In the genomic region with DNA sequence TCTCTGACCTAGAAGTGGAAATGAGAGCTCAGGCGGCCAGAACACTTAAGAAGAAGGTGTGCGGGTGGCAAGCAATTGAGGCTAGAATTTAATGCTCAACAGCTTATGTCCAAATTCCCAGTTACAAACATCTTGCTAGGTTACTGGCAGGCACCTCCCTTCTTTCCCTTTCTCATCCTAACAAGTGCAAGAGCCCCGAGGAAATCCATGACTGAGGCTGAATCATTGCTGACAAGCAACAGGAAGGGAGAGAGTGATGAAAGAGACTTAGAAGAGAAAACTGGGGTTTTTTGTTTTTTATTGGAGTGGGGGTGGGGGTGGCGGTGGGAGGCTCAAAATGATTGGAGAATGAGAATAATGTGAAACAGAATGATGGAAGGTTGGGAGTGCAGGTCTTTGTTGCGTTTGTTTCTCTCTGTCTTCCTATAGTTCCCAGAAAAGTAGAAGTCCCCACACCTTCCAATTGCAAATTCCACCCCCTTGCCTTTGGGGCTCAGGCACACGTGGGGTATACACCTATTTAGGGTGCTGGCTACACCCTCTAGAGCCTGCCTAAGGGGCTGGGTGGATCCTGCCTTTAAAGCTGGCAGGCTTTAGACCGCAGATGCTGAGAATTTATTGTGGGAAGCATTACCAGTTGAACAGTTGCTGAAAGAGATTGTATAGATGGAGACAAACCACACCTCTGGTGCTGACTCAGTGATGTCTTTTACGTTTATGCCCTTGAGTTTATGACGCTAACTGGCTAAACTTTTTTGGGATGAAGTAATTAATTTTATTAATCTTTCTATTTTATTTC, we compare ENCODE assay signal across 10 cellular contexts.
DNase-seq lines count a peak whose midpoint lies in the region; ATAC-seq lines count a peak whose summit lies in the region.
"Had no signal": no experiment of that assay in that cellular context is flagged by ENCODE, and none has a peak within 500 bp of the region (broad histone marks: within the 10 kb centered on the region; RNA-seq: fewer than 3 reads in every experiment).

No MANE protein-coding gene starts in this region.

- H3K4me3 ChIP-seq in adipocyte (ENCODE audit: low read length) (no peak overlapping the region), iPS-20b (ENCODE audit: low read length) (peak overlapping the region; percentile 80)

- H3K36me3 ChIP-seq in adipocyte (ENCODE audit: control insufficient read depth, insufficient read depth, low read length, severe bottlenecking) (no peaks in the 10 kb centered on the region), iPS-20b (ENCODE audit: insufficient read depth, low read depth, low read length) (no peaks in the 10 kb centered on the region)
- H3K36me3 ChIP-seq: WERI-Rb-1 had no signal

- H3K9me3 ChIP-seq in adipocyte (ENCODE audit: control insufficient read depth, low read length) (peaks cover 1% of the 10 kb centered on the region), iPS-20b (ENCODE audit: insufficient read depth, low read depth, low read length) (no peaks in the 10 kb centered on the region)

- no peak overlapping the region for H3K9ac ChIP-seq in adipocyte (ENCODE audit: low read length)
- no peak overlapping the region for H3K9ac ChIP-seq in iPS-20b (ENCODE audit: low read depth, low read length)

- DNase-seq in HS-5 (ENCODE audit: low read depth) (peak; percentile 25), adipocyte (ENCODE audit: low read depth) (peak; percentile 41), stromal cell of bone marrow (ENCODE audit: low read depth) (peak; percentile 25), NCI-H524 treated with DMSO at 0.1 percent for 48 hours (lab: John Stamatoyannopoulos, UW) (no peak)
- DNase-seq: effector memory CD4-positive, alpha-beta T cell; stimulated activated CD4-positive, alpha-beta T cell treated with anti-CD3 and anti-CD28 coated beads, Interleukin-15, amount 100 ng/mL, for 24 hours; WERI-Rb-1 had no signal

- H3K27me3 ChIP-seq in adipocyte (replicated peaks; ENCODE audit: control insufficient read depth, insufficient read depth, low read length) (peaks cover 33% of the 10 kb centered on the region), iPS-20b (ENCODE audit: insufficient read depth, low read length) (peaks cover 29% of the 10 kb centered on the region)

- ATAC-seq in GM19351 (IDR thresholded peaks at IDR 0.05; ENCODE audit: unreplicated experiment) (no peak), GM19397 (IDR thresholded peaks at IDR 0.05; ENCODE audit: unreplicated experiment) (no peak)

- peaks cover 2% of the 10 kb centered on the region for H3K4me1 ChIP-seq in adipocyte (ENCODE audit: control insufficient read depth, insufficient read depth, low read length)
- H3K4me1 ChIP-seq in iPS-20b (ENCODE audit: insufficient read depth, low read length) = 0 out of 2 replicates have a peak, but pooled peaks cover 7% of the 10 kb centered on the region

- H3K27ac ChIP-seq in iPS-20b (ENCODE audit: low read length) = no peak overlapping the region
- H3K27ac ChIP-seq: WERI-Rb-1 had no signal
